ENCODE assay signal across 8 cellular contexts in the genomic region with DNA sequence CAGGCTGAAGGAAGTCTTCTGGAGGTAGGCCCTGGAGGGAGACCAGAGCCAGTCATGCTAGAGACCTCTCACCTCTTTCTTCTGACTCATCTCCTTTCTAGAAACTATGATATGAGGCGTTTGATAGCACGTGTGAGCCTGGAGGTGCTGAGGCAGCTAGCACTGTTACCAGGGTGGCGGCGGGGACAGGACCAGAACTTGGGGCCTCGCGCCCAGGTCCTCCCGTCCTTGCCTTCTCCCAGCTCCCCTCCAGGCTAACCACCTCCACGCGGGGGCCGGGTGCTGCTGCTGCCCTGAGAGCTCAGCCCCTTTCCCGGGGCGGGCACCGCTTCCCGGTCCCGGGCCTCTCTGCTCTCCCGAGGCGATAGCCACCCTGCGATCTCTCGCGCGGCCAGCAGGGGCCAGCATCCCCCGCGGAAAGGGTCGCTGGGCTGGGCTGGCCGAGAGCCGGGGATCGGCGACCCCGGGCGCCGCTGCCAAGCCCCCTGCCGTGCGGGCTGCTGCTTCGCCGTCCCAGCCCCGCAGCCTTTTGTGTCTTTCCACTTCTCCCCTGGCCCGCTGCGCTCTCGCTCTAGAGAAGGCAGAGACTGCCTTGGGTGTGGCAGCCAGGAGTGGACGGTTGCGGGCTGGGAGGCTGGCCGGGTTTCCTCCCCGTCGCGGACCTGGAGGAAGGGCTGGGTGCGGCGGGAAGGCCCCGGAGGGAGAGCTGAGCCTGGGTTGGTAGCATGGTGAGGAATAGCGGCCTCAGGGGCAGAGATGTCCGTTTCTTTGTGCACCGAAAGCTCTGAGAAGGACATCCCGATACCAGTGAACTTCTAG. TPM values are rescaled to one million over a fixed set of nuclear protein-coding genes. Genes with fewer than 3 reads are reported as not detected.
DNase-seq lines count a peak whose midpoint lies in the region; ATAC-seq and TF ChIP-seq lines count a peak whose summit lies in the region.

No MANE protein-coding gene starts in this region.

- ATAC-seq in GM21619 (IDR thresholded peaks at IDR 0.05; ENCODE audit: unreplicated experiment) = peak; percentile 84

- peak overlapping the region; percentile 73 for H3K4me3 ChIP-seq in suprapubic skin

- peaks cover 0 to 1% (median 0%) of the 10 kb centered on the region in 3 donors for H3K4me1 Mint-ChIP-seq in IgD-negative memory B cell
- no peaks in the 10 kb centered on the region for H3K4me1 Mint-ChIP-seq in activated naive CD4-positive, alpha-beta T cell treated with anti-CD3 and anti-CD28 coated beads, Interleukin-2, amount 10 ng/mL, durations not matched to agents 7 days and 5 days

- CTCF ChIA-PET in activated naive CD4-positive, alpha-beta T cell treated with anti-CD3 and anti-CD28 coated beads, Interleukin-2, amount 10 ng/mL, durations not matched to agents 7 days and 5 days (lab: Charles Lee) = interaction anchor here (0.7 to 2.9 kb wide), 29 partner anchors 9 to 1404 kb away, joined by 3 to 47 read pairs (median 4); partner anchors contain the start of gene EHBP1

- H3K9me3 ChIP-seq in suprapubic skin = no peaks in the 10 kb centered on the region

- in situ Hi-C loops in SK-MEL-5 (cut with HindIII; ENCODE audit: low pct_unique_long_range_greater_than_20kb, low sequenced_read_pairs) = no loop called here

- 1% methylated on average over 19 of the region's 52 CpGs for WGBS in suprapubic skin

- no peak for TF ChIP-seq EP300 in suprapubic skin (IDR thresholded peaks at IDR 0.05)

- peaks cover 3% of the 10 kb centered on the region for H3K27me3 Mint-ChIP-seq in IgD-negative memory B cell
- H3K27me3 Mint-ChIP-seq in activated naive CD4-positive, alpha-beta T cell treated with anti-CD3 and anti-CD28 coated beads, Interleukin-2, amount 10 ng/mL, durations not matched to agents 7 days and 5 days = peaks cover 26% of the 10 kb centered on the region

- no peaks in the 10 kb centered on the region for H3K36me3 Mint-ChIP-seq in IgD-negative memory B cell
- no peaks in the 10 kb centered on the region for H3K36me3 Mint-ChIP-seq in activated naive CD4-positive, alpha-beta T cell treated with anti-CD3 and anti-CD28 coated beads, Interleukin-2, amount 10 ng/mL, durations not matched to agents 7 days and 5 days

- H3K36me3 ChIP-seq in suprapubic skin = no peaks in the 10 kb centered on the region

- peaks cover 34% of the 10 kb centered on the region for H3K4me1 ChIP-seq in suprapubic skin

- no peaks in the 10 kb centered on the region for H3K27me3 ChIP-seq in suprapubic skin

- no peaks in the 10 kb centered on the region for H3K9me3 Mint-ChIP-seq in IgD-negative memory B cell
- H3K9me3 Mint-ChIP-seq in activated naive CD4-positive, alpha-beta T cell treated with anti-CD3 and anti-CD28 coated beads, Interleukin-2, amount 10 ng/mL, durations not matched to agents 7 days and 5 days = no peaks in the 10 kb centered on the region

- DNase-seq in EL (peak; percentile 77), SK-MEL-5 (ENCODE audit: low read depth, low spot score) (peak; percentile 76), germinal center (ENCODE audit: low spot score) (peak; percentile 75), nucleus accumbens (lab: John Stamatoyannopoulos, UW) (peak in 49 of 56 donors; percentile 12 to 84 (median 52)), suprapubic skin (ENCODE audit: low spot score in 2 of 2) (peak; percentile 82 to 87)
- DNase-seq in activated naive CD4-positive, alpha-beta T cell treated with anti-CD3 and anti-CD28 coated beads, Interleukin-2, amount 10 ng/mL, durations not matched to agents 7 days and 5 days = peak; percentile 69

- no peak for TF ChIP-seq POLR2A in suprapubic skin (IDR thresholded peaks at IDR 0.05)

- peak overlapping the region; percentile 83 for H3K27ac ChIP-seq in suprapubic skin

- H3K4me3 Mint-ChIP-seq in IgD-negative memory B cell = peak overlapping the region in 3 of 4 donors; percentile 33 to 83 (median 46)
- H3K4me3 Mint-ChIP-seq in activated naive CD4-positive, alpha-beta T cell treated with anti-CD3 and anti-CD28 coated beads, Interleukin-2, amount 10 ng/mL, durations not matched to agents 7 days and 5 days = no peak overlapping the region

- peak; percentile 91 to 97 for TF ChIP-seq CTCF in suprapubic skin (IDR thresholded peaks at IDR 0.05)

- no peak overlapping the region for H3K27ac Mint-ChIP-seq in IgD-negative memory B cell
- H3K27ac Mint-ChIP-seq in activated naive CD4-positive, alpha-beta T cell treated with anti-CD3 and anti-CD28 coated beads, Interleukin-2, amount 10 ng/mL, durations not matched to agents 7 days and 5 days = no peak overlapping the region

RNA-seq across cellular contexts. Expression of gene TMEM17, which starts 49.1 kb away (rescaled TPM):
- polyA plus RNA-seq in IgD-negative memory B cell = not detected
- 8.0 and 9.3 TPM in 2 replicates for total RNA-seq in SK-MEL-5 (2014; rRNA removed; shearing (Covaris generic))
- polyA plus RNA-seq in SK-MEL-5 (2015; cell fraction: cytosol; rRNA removed) = 9.8 and 10.0 TPM in 2 replicates
- polyA plus RNA-seq in SK-MEL-5 (2015; cell fraction: nucleus; rRNA removed) = 8.0 and 9.7 TPM in 2 replicates
- 1 to 10 TPM; 1.1 to 6.1 (median 2.0) TPM for total RNA-seq in suprapubic skin

Comparison
In these comparisons a context has a peak if more than half of its experiments do, and no peak if none do; other contexts are left out.
1. Peak in every context shown above with its lines: DNase-seq, ATAC-seq, H3K4me3 ChIP-seq and H3K27ac ChIP-seq.